ENCODE assay signal across 25 cellular contexts in genomic region chr4:37422102-37422501, GRCh38.
"Had no signal": no experiment of that assay in that cellular context is flagged by ENCODE, and none has a peak within 500 bp of the region (broad histone marks: within the 10 kb centered on the region; RNA-seq: fewer than 3 reads in every experiment).

No MANE protein-coding gene starts in this region.

- H3K4me3 ChIP-seq: esophagus squamous epithelium, heart right ventricle, left lung, lower lobe of right lung, spleen, tibial artery had no signal

- H3K27ac ChIP-seq: epithelial cell of prostate, esophagus squamous epithelium, heart right ventricle, left lung, lower lobe of right lung, spleen, tibial artery had no signal

- DNase-seq: activated CD4-positive, alpha-beta memory T cell treated with anti-CD3 and anti-CD28 coated beads for 36 hours; activated CD4-positive, alpha-beta T cell treated with anti-CD3 and anti-CD28 coated beads, Interleukin-2, amount 10 ng/mL, durations not matched to agents 24 days and 14 days; activated CD4-positive, CD25-positive, alpha-beta regulatory T cell treated with anti-CD3 and anti-CD28 coated beads, Interleukin-2, amount 50 U/mL, for 72 hours; activated CD8-positive, alpha-beta memory T cell treated with anti-CD3 and anti-CD28 coated beads, Interleukin-2, amount 50 U/mL, for 48 hours; activated T-cell treated with anti-CD3 and anti-CD28 coated beads, Interleukin-2, amount 50 U/mL, for 4 hours; anterior cingulate cortex; dermis blood vessel endothelial cell; effector CD4-positive, alpha-beta T cell; esophagus squamous epithelium; foreskin melanocyte; heart right ventricle; kidney glomerular epithelial cell; left lung; lower lobe of right lung; mesenchymal stem cell; posterior cingulate gyrus; right cardiac atrium; spleen; T-helper 17 cell; T1000; tibial artery had no signal

- H3K4me1 ChIP-seq: esophagus squamous epithelium, heart right ventricle, left lung, lower lobe of right lung, spleen, tibial artery had no signal

- H3K36me3 ChIP-seq: esophagus squamous epithelium, heart right ventricle, left lung, lower lobe of right lung, spleen, tibial artery had no signal

- FAIRE-seq: colon, endometrium had no signal

- H3K9me3 ChIP-seq: esophagus squamous epithelium, left lung, lower lobe of right lung, tibial artery had no signal

- H3K27me3 ChIP-seq: left lung, tibial artery had no signal

- ATAC-seq: activated T-cell treated with anti-CD3 and anti-CD28 coated beads, Interleukin-2, amount 50 U/mL, for 4 hours; heart right ventricle; left lung; lower lobe of right lung; natural killer cell treated with Interleukin-12 subunit alpha and Interleukin-12 subunit beta and Interleukin-15 and Interleukin-18, amount 100 ng/mL, for 72 hours; right cardiac atrium; T-helper 17 cell had no signal
